Comparison of ENCODE assay signal across 8 cellular contexts in the genomic region with DNA sequence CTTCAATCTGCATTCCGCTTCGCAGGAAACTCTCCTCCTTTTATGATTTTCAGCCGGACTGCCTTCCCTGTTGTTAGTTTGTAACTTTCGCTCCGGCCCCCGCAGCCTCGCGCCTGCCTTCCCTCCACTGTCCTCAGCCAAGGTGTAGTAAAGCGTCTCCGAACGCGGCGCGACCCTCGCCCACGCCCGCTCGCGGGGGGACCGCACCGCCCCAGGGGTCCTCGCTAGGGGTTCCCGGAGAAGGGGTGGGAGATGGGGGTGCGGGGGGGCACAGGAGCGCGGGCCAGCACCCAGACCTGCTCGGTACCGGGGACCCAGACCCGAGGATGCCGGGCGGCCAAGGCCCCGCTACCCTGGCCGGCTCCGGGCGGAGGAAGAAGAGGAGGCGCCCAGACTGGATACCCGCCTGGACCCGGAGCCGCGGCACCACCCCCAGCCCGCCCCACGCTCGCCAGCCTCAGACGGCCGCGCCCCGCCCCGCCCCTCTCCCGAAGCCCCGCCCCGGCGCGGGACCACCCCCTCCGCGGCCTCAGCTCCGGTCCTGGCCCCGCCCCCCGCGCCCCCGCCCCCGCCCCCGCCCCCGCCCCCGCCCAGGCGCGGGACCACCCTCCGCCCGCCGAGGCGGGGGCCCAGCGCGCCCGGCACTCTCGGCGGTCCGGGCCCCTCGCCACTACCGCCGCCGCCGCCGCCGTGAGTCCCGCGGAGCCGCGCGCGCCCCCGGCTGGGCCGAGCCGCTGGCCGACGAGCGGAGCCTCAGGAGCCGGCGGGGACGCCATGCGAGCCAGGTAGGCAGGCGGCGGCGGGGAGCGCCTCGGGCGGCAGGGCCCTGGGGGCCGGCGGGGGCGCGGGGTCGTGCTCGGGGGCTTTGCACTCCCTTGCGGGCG. TPM values are rescaled to one million over a fixed set of nuclear protein-coding genes. Genes with fewer than 3 reads are reported as not detected.
A peak's percentile ranks its signal among the peaks of the same experiment; 100 is the strongest.
DNase-seq lines count a peak whose midpoint lies in the region; TF ChIP-seq lines count a peak whose summit lies in the region.
"Had no signal": no experiment of that assay in that cellular context is flagged by ENCODE, and none has a peak within 500 bp of the region (broad histone marks: within the 10 kb centered on the region; RNA-seq: fewer than 3 reads in every experiment).

A gene with protein sequence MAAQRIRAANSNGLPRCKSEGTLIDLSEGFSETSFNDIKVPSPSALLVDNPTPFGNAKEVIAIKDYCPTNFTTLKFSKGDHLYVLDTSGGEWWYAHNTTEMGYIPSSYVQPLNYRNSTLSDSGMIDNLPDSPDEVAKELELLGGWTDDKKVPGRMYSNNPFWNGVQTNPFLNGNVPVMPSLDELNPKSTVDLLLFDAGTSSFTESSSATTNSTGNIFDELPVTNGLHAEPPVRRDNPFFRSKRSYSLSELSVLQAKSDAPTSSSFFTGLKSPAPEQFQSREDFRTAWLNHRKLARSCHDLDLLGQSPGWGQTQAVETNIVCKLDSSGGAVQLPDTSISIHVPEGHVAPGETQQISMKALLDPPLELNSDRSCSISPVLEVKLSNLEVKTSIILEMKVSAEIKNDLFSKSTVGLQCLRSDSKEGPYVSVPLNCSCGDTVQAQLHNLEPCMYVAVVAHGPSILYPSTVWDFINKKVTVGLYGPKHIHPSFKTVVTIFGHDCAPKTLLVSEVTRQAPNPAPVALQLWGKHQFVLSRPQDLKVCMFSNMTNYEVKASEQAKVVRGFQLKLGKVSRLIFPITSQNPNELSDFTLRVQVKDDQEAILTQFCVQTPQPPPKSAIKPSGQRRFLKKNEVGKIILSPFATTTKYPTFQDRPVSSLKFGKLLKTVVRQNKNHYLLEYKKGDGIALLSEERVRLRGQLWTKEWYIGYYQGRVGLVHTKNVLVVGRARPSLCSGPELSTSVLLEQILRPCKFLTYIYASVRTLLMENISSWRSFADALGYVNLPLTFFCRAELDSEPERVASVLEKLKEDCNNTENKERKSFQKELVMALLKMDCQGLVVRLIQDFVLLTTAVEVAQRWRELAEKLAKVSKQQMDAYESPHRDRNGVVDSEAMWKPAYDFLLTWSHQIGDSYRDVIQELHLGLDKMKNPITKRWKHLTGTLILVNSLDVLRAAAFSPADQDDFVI (plus strand): TSS at position 632 of the 884 bp plus-strand sequence. CDS start 82,986 bp downstream, outside the sequence.

- peak within 1 kb of the TSS; percentile 69 for H3K4me3 Mint-ChIP-seq in activated naive CD8-positive, alpha-beta T cell treated with anti-CD3 and anti-CD28 coated beads for 36 hours
- peak within 1 kb of the TSS; percentile 94 for H3K4me3 Mint-ChIP-seq in neural progenitor cell
- peak within 1 kb of the TSS; percentile 93 for H3K4me3 Mint-ChIP-seq in type B pancreatic cell

- H3K9ac ChIP-seq in neural progenitor cell, result peak within 1 kb of the TSS; percentile 74

- H3K4me1 ChIP-seq in neural progenitor cell, result peaks cover 47% of the 10 kb centered on the region

- no peaks in the 10 kb centered on the region for H3K9me3 ChIP-seq in neural progenitor cell (ENCODE audit: low read depth)

- peaks cover 32% of the 10 kb centered on the region for H3F3A ChIP-seq in neural progenitor cell (ENCODE audit: low read depth)

- H2AFZ ChIP-seq in neural progenitor cell (replicated peaks), result peak within 1 kb of the TSS; percentile 72

- DNase-seq in H4 (ENCODE audit: low spot score) (no peak), NCI-H510A treated with DMSO at 0.1 percent for 48 hours (lab: John Stamatoyannopoulos, UW) (peak; percentile 67), glomerular visceral epithelial cell (ENCODE audit: extremely low spot score) (peak; percentile 95), neural progenitor cell (ENCODE audit: low spot score) (peak; percentile 92), type B pancreatic cell (ENCODE audit: extremely low spot score, unreplicated experiment) (peak; percentile 85), GOT3 (lab: John Stamatoyannopoulos, UW) (no peak)
- peak; percentile 51 for DNase-seq in activated naive CD8-positive, alpha-beta T cell treated with anti-CD3 and anti-CD28 coated beads for 36 hours

- H3K27me3 Mint-ChIP-seq in activated naive CD8-positive, alpha-beta T cell treated with anti-CD3 and anti-CD28 coated beads for 36 hours, result peaks cover 86% of the 10 kb centered on the region
- H3K27me3 Mint-ChIP-seq in neural progenitor cell (ENCODE audit: insufficient read depth, low read depth) (peaks cover 7% of the 10 kb centered on the region), type B pancreatic cell (peaks cover 7% of the 10 kb centered on the region)

- H3K36me3 ChIP-seq in neural progenitor cell, result no peaks in the 10 kb centered on the region

- no peak for TF ChIP-seq CTCF in neural progenitor cell (IDR thresholded peaks at IDR 0.05)
- TF ChIP-seq CTCF in type B pancreatic cell (conservative IDR thresholded peaks at IDR 0.05), result no peak

- peak within 1 kb of the TSS; percentile 2 for H3K27ac ChIP-seq in neural progenitor cell

- H3K27me3 ChIP-seq in neural progenitor cell, result peaks cover 11% of the 10 kb centered on the region

- H3K4me2 ChIP-seq in neural progenitor cell, result peak within 1 kb of the TSS; percentile 98

- peak within 1 kb of the TSS; percentile 99 for H3K4me3 ChIP-seq in neural progenitor cell

- H3K9me3 Mint-ChIP-seq in activated naive CD8-positive, alpha-beta T cell treated with anti-CD3 and anti-CD28 coated beads for 36 hours, result no peaks in the 10 kb centered on the region
- peaks cover 2% of the 10 kb centered on the region for H3K9me3 Mint-ChIP-seq in neural progenitor cell
- no peaks in the 10 kb centered on the region for H3K9me3 Mint-ChIP-seq in type B pancreatic cell

- peaks cover 51% of the 10 kb centered on the region for H3K79me2 ChIP-seq in neural progenitor cell (ENCODE audit: low read depth)

- H3K36me3 Mint-ChIP-seq in activated naive CD8-positive, alpha-beta T cell treated with anti-CD3 and anti-CD28 coated beads for 36 hours, result peaks cover 1% of the 10 kb centered on the region
- peaks cover 11% of the 10 kb centered on the region for H3K36me3 Mint-ChIP-seq in neural progenitor cell
- H3K36me3 Mint-ChIP-seq in type B pancreatic cell, result peaks cover 9% of the 10 kb centered on the region

- H4K20me1 ChIP-seq in neural progenitor cell (ENCODE audit: low read depth), result peaks cover 43% of the 10 kb centered on the region

- H3K4me1 Mint-ChIP-seq in activated naive CD8-positive, alpha-beta T cell treated with anti-CD3 and anti-CD28 coated beads for 36 hours, result peaks cover 5% of the 10 kb centered on the region
- peaks cover 52% of the 10 kb centered on the region for H3K4me1 Mint-ChIP-seq in neural progenitor cell
- peaks cover 52% of the 10 kb centered on the region for H3K4me1 Mint-ChIP-seq in type B pancreatic cell (ENCODE audit: unreplicated experiment)

- H3K27ac Mint-ChIP-seq in activated naive CD8-positive, alpha-beta T cell treated with anti-CD3 and anti-CD28 coated beads for 36 hours, result no peak within 1 kb of the TSS
- H3K27ac Mint-ChIP-seq in neural progenitor cell, result peak within 1 kb of the TSS; percentile 97
- H3K27ac Mint-ChIP-seq in type B pancreatic cell, result peak within 1 kb of the TSS; percentile 96

RNA-seq across cellular contexts. Expression of the gene that starts here (rescaled TPM):
- total RNA-seq in H4 (2014; rRNA removed; shearing (Covaris generic)), result 63.9 and 78.6 TPM in 2 replicates
- total RNA-seq in activated naive CD8-positive, alpha-beta T cell treated with anti-CD3 and anti-CD28 coated beads for 36 hours, result under 1 TPM; 0.18 to 0.33 TPM
- total RNA-seq in neural progenitor cell (ENCODE audit: low replicate concordance) (50.4 and 53.4 TPM in 2 replicates), type B pancreatic cell (ENCODE audit: low replicate concordance) (42.6 and 49.5 TPM in 2 replicates)
- total RNA-seq: activated CD8-positive, alpha-beta memory T cell treated with anti-CD3 and anti-CD28 coated beads for 36 hours had no signal

Comparison
In these comparisons a context has a peak if more than half of its experiments do, and no peak if none do; other contexts are left out.
1. RNA of the gene that starts here (total RNA-seq): 63.9 to 78.6 TPM in H4, 50.4 to 53.4 TPM in neural progenitor cell and 42.6 to 49.5 TPM in type B pancreatic cell; 0.18 to 0.33 TPM in activated naive CD8-positive, alpha-beta T cell treated with anti-CD3 and anti-CD28 coated beads for 36 hours; every median in the first group is over 10 times any median in the second.
2. Peak in DNase-seq in activated naive CD8-positive, alpha-beta T cell treated with anti-CD3 and anti-CD28 coated beads for 36 hours; RNA of the gene not detected or under 1 TPM.
3. DNase-seq: peak in NCI-H510A treated with DMSO at 0.1 percent for 48 hours (single experiment), glomerular visceral epithelial cell (single experiment), neural progenitor cell (single experiment) and type B pancreatic cell (single experiment); none in H4 (single experiment) and GOT3 (single experiment).
4. Peak in every context shown above with its lines, with median percentiles within 50 percentile points of each other: H3K4me3 Mint-ChIP-seq.